8 cellular contexts compared by ENCODE assay signal in genomic region chr19:2476451-2477140, GRCh38. TPM values are rescaled to one million over a fixed set of nuclear protein-coding genes. Genes with fewer than 3 reads are reported as not detected.
A peak's percentile ranks its signal among the peaks of the same experiment; 100 is the strongest.
DNase-seq lines count a peak whose midpoint lies in the region; ATAC-seq and TF ChIP-seq lines count a peak whose summit lies in the region.

No MANE protein-coding gene starts in this region.

- no peaks in the 10 kb centered on the region for H3K27me3 ChIP-seq in CD4-positive, alpha-beta T cell (ENCODE audit: control insufficient read depth, insufficient read depth, low read length)
- peaks cover 49% of the 10 kb centered on the region for H3K27me3 ChIP-seq in GM23338 (ENCODE audit: insufficient read depth)
- no peaks in the 10 kb centered on the region for H3K27me3 ChIP-seq in OCI-LY3 (ENCODE audit: low read depth, low read length)
- no peaks in the 10 kb centered on the region for H3K27me3 ChIP-seq in uterus

- H3K27me3 Mint-ChIP-seq in CD4-positive, alpha-beta T cell, result peaks cover 4% of the 10 kb centered on the region
- peaks cover 55% of the 10 kb centered on the region for H3K27me3 Mint-ChIP-seq in GM23338 (ENCODE audit: insufficient read depth, low read depth, poor library complexity)
- no peaks in the 10 kb centered on the region for H3K27me3 Mint-ChIP-seq in osteocyte (ENCODE audit: unreplicated experiment)

- no peaks in the 10 kb centered on the region for H3K9me3 ChIP-seq in CD4-positive, alpha-beta T cell (ENCODE audit: control insufficient read depth, low read length)
- H3K9me3 ChIP-seq in OCI-LY3 (ENCODE audit: insufficient read depth, low read length), result no peaks in the 10 kb centered on the region
- no peaks in the 10 kb centered on the region for H3K9me3 ChIP-seq in uterus

- H3K4me3 ChIP-seq in GM23338 (peak overlapping the region; percentile 99), OCI-LY3 (ENCODE audit: low read length) (peak overlapping the region; percentile 86), foreskin fibroblast (ENCODE audit: low read depth in 1 of 2, low read length in 2 of 2) (peak overlapping the region; percentile 83 to 98), uterus (peak overlapping the region; percentile 64 to 70)

- no peaks in the 10 kb centered on the region for H3K36me3 ChIP-seq in GM23338 (ENCODE audit: insufficient read depth)
- H3K36me3 ChIP-seq in OCI-LY3 (replicated peaks; ENCODE audit: low read depth, low read length), result peaks cover 27% of the 10 kb centered on the region
- H3K36me3 ChIP-seq in uterus, result no peaks in the 10 kb centered on the region

- TF ChIP-seq POLR2A in uterus (IDR thresholded peaks at IDR 0.05), result no peak

- peak; percentile 42 to 73 (median 56) for DNase-seq in CD4-positive, alpha-beta T cell
- peak; percentile 74 for DNase-seq in GM23338 (ENCODE audit: low spot score)
- peak; percentile 47 for DNase-seq in activated effector memory CD4-positive, alpha-beta T cell treated with Interleukin-2 at 50 U/mL for 16 hours
- peak; percentile 59 to 83 for DNase-seq in foreskin fibroblast
- peak; percentile 90 for DNase-seq in osteocyte (ENCODE audit: extremely low spot score, unreplicated experiment)
- peak; percentile 50 to 55 for DNase-seq in uterus

- H3K4me2 ChIP-seq in GM23338 (peak overlapping the region; percentile 99), OCI-LY3 (ENCODE audit: low read length) (peak overlapping the region; percentile 97)

- H3K36me3 Mint-ChIP-seq in CD4-positive, alpha-beta T cell (ENCODE audit: low read depth), result peaks cover 28% of the 10 kb centered on the region
- H3K36me3 Mint-ChIP-seq in GM23338 (ENCODE audit: low read depth) (peaks cover 7% of the 10 kb centered on the region; the same call in 2 of the 3 replicates), osteocyte (ENCODE audit: unreplicated experiment) (peaks cover 20% of the 10 kb centered on the region)

- ATAC-seq in CD4-positive, alpha-beta T cell (ENCODE audit: poor library complexity), result no peak
- ATAC-seq in GM23338 (peak; percentile 6), HG03442 (IDR thresholded peaks at IDR 0.05; ENCODE audit: unreplicated experiment) (no peak)

- peaks cover 15% of the 10 kb centered on the region; the same call in 1 of the 2 replicates for H3F3A ChIP-seq in GM23338 (replicated peaks; ENCODE audit: low read depth)

- H3K9me2 ChIP-seq in GM23338 (ENCODE audit: insufficient read depth), result no peaks in the 10 kb centered on the region

- H3K79me2 ChIP-seq in GM23338 (replicated peaks; ENCODE audit: insufficient read depth) (peaks cover 8% of the 10 kb centered on the region; the same call in 1 of the 2 replicates), OCI-LY3 (ENCODE audit: low read length) (peaks cover 39% of the 10 kb centered on the region)

- H3K9me3 Mint-ChIP-seq in CD4-positive, alpha-beta T cell, result no peaks in the 10 kb centered on the region
- H3K9me3 Mint-ChIP-seq in GM23338 (peaks cover 6% of the 10 kb centered on the region; the same call in 1 of the 3 replicates), osteocyte (ENCODE audit: unreplicated experiment) (no peaks in the 10 kb centered on the region)

- H3K27ac Mint-ChIP-seq in CD4-positive, alpha-beta T cell, result peak overlapping the region; percentile 91
- H3K27ac Mint-ChIP-seq in GM23338 (no peak overlapping the region), osteocyte (ENCODE audit: unreplicated experiment) (peak overlapping the region; percentile 95)

- POLR2A ChIA-PET in CD4-positive, alpha-beta T cell (lab: Charles Lee), result interaction anchor here (0.6 to 5.2 kb wide), 53 partner anchors 8 to 1604 kb away, joined by 3 to 272 read pairs (median 7); partner anchors contain the start of genes AP3D1, LMNB2, LSM7 and SPPL2B

- CTCF ChIA-PET in CD4-positive, alpha-beta T cell (lab: Charles Lee), result interaction anchor here (1.1 to 9.5 kb wide), 9 partner anchors 103 to 160 kb away, joined by 3 to 57 read pairs (median 7); no protein-coding TSS in a partner anchor

- H3K9ac ChIP-seq in OCI-LY3 (ENCODE audit: low read length), result peak overlapping the region; percentile 97

- no peak overlapping the region for H2AFZ ChIP-seq in GM23338
- no peak overlapping the region for H2AFZ ChIP-seq in OCI-LY3 (ENCODE audit: low read depth, low read length)

- peaks cover 8% of the 10 kb centered on the region for H4K20me1 ChIP-seq in GM23338 (replicated peaks; ENCODE audit: insufficient read depth)
- peaks cover 26% of the 10 kb centered on the region for H4K20me1 ChIP-seq in OCI-LY3 (ENCODE audit: insufficient read depth, low read length)

- H3K4me1 ChIP-seq in GM23338 (ENCODE audit: insufficient read depth) (peaks cover 10% of the 10 kb centered on the region; the same call in 1 of the 2 replicates), OCI-LY3 (ENCODE audit: low read length) (peaks cover 18% of the 10 kb centered on the region), uterus (peaks cover 0 to 16% of the 10 kb centered on the region in 2 donors)

- H3K27ac ChIP-seq in CD4-positive, alpha-beta T cell (ENCODE audit: low read depth, low read length), result peak overlapping the region; percentile 80
- H3K27ac ChIP-seq in GM23338 (ENCODE audit: low read depth) (no peak overlapping the region), OCI-LY3 (ENCODE audit: low read length) (peak overlapping the region; percentile 87), uterus (peak overlapping the region; percentile 84 to 89)

- no peak for TF ChIP-seq CTCF in CD4-positive, alpha-beta T cell (IDR thresholded peaks at IDR 0.05)
- TF ChIP-seq CTCF in GM23338 (conservative IDR thresholded peaks at IDR 0.05; ENCODE audit: low read depth in 2 of 2) (no peak), OCI-LY3 (IDR thresholded peaks at IDR 0.05; ENCODE audit: low read depth, low read length) (no peak), foreskin fibroblast (IDR thresholded peaks at IDR 0.05; ENCODE audit: low read depth, low read length) (no peak), osteocyte (IDR thresholded peaks at IDR 0.05) (no peak), uterus (IDR thresholded peaks at IDR 0.05) (no peak)

- intact Hi-C loops in CD4-positive, alpha-beta T cell (cut with DNase I, micrococcal nuclease), result loop anchor here (1.0 to 5.0 kb wide), 4 partner anchors 31 to 223 kb away; no protein-coding TSS in a partner anchor
- intact Hi-C loops in uterus (cut with DNase I; ENCODE audit: low total_unique reads), result loop anchor here (5.0 to 10.0 kb wide), 2 partner anchors 66 to 98 kb away; no protein-coding TSS in a partner anchor

- peak overlapping the region; percentile 100 for H3K4me3 Mint-ChIP-seq in CD4-positive, alpha-beta T cell
- H3K4me3 Mint-ChIP-seq in GM23338, result peak overlapping the region; percentile 93
- peak overlapping the region; percentile 99 for H3K4me3 Mint-ChIP-seq in osteocyte (ENCODE audit: unreplicated experiment)

- H3K4me1 Mint-ChIP-seq in CD4-positive, alpha-beta T cell (ENCODE audit: low read depth), result peaks cover 25% of the 10 kb centered on the region
- H3K4me1 Mint-ChIP-seq in GM23338 (peaks cover 20% of the 10 kb centered on the region; the same call in 2 of the 3 replicates), osteocyte (ENCODE audit: unreplicated experiment) (peaks cover 29% of the 10 kb centered on the region)

TF ChIP-seq in GM23338, 12 proteins besides CTCF, POLR2A, EP300 and RAD21:
- peak; percentile 11 for TF ChIP-seq EZH2 (IDR thresholded peaks at IDR 0.05; ENCODE audit: low read depth, unreplicated experiment)
- no peak for TF ChIP-seq EZH2phosphoT487 (IDR thresholded peaks at IDR 0.05; ENCODE audit: unreplicated experiment)

RNA-seq across cellular contexts. Expression of gene GADD45B, which starts 0.7 kb away (rescaled TPM):
- 100 to 1,000 TPM; 284 to 285 TPM for total RNA-seq in CD4-positive, alpha-beta T cell
- total RNA-seq in GM23338 (2014; rRNA removed; shearing (Covaris generic)), result 12.3 and 15.2 TPM in 2 replicates
- polyA plus RNA-seq in GM23338 (2016; fragmentation: Nextera tagmentation; extraction: Ambion mirVana), result 15.8 and 16.6 TPM in 2 replicates
- 148 and 165 TPM in 2 replicates for total RNA-seq in osteocyte
- total RNA-seq in uterus, result 10 to 100 TPM; 17.6 to 68.2 (median 38.0) TPM

RNA-seq across cellular contexts. Expression of gene LMNB2, which starts 19.8 kb away (rescaled TPM):
- 1 to 10 TPM; 9.7 to 10.0 TPM for total RNA-seq in CD4-positive, alpha-beta T cell
- total RNA-seq in GM23338 (2014; rRNA removed; shearing (Covaris generic)), result 190 and 255 TPM in 2 replicates
- 40.1 and 40.9 TPM in 2 replicates for polyA plus RNA-seq in GM23338 (2016; fragmentation: Nextera tagmentation; extraction: Ambion mirVana)
- total RNA-seq in osteocyte (40.2 and 40.8 TPM in 2 replicates), uterus (10 to 100 TPM; 10.3 to 75.7 (median 17.1) TPM)

RNA-seq across cellular contexts. Expression of gene TIMM13, which starts 49.2 kb away (rescaled TPM):
- total RNA-seq in CD4-positive, alpha-beta T cell, result 10 to 100 TPM; 17.3 to 22.3 TPM
- total RNA-seq in GM23338 (2014; rRNA removed; shearing (Covaris generic)), result 118 and 140 TPM in 2 replicates
- polyA plus RNA-seq in GM23338 (2016; fragmentation: Nextera tagmentation; extraction: Ambion mirVana), result 347 TPM in 2 replicates
- total RNA-seq in osteocyte, result 108 and 109 TPM in 2 replicates
- 10 to 100 TPM in 3 of 4 donors, 1 to 10 TPM in 1; 6.5 to 53.8 (median 31.9) TPM for total RNA-seq in uterus
